ENCODE assay signal across 8 cellular contexts in the genomic region with DNA sequence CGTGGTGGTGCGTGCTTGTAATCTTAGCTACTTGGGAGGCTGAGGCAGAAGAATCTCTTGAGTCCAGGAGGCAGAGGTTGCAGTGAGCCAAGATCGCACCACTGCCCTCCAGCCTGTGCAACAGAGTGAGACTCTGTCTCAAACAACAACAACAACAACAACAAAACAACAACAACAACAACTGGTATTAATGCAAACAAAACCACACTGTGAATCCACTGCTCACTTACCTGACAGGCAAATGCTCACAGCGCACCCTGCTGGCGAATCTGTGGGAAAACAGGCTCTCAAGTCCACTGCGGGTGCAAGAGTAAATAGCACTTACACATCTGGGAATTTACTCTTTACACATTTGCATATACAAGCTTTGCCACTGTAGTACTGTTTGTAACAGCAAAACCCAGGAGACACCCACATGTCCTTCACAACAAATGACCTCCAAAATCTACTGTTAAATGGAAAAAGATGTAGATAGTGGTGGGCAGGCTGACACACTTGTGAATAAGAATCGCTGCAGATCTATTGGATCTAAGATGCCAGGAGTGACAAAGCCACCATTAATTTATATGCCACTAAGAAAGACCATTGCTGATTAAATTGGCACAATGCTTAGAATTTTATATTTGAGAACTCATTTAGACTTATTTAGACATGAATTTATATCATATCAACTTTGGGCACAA. TPM values are rescaled to one million over a fixed set of nuclear protein-coding genes. Genes with fewer than 3 reads are reported as not detected.
DNase-seq lines count a peak whose midpoint lies in the region; ATAC-seq and TF ChIP-seq lines count a peak whose summit lies in the region.

No MANE protein-coding gene starts in this region.

- peaks cover 13% of the 10 kb centered on the region for H3K4me1 ChIP-seq in mammary epithelial cell (ENCODE audit: insufficient read depth, low read length)

- peak; percentile 93 for DNase-seq in Ammon's horn (ENCODE audit: low spot score)
- DNase-seq in NCI-H2196 treated with DMSO at 0.1 percent for 48 hours (lab: John Stamatoyannopoulos, UW; ENCODE audit: unreplicated experiment) = peak; percentile 59
- DNase-seq in activated B cell treated with CpG ODN at 0.5 μM for 24 hours = peak; percentile 57
- peak; percentile 57 for DNase-seq in mammary epithelial cell
- peak; percentile 82 for DNase-seq in islet precursor cell
- peak; percentile 46 to 69 (median 59) for DNase-seq in stimulated activated CD4-positive, alpha-beta T cell treated with anti-CD3 and anti-CD28 coated beads, Interleukin-1b, Interleukin-23, amount 100 ng/mL, for 24 hours (ENCODE audit: low read depth in 4 of 4, low spot score in 1 of 4)

- H3K9me3 Mint-ChIP-seq in activated B cell treated with CpG ODN at 0.5 μM for 24 hours = no peaks in the 10 kb centered on the region

- no peaks in the 10 kb centered on the region for H3K9me3 ChIP-seq in mammary epithelial cell (replicated peaks; ENCODE audit: insufficient read depth, low read length)

- H3K27ac ChIP-seq in mammary epithelial cell (ENCODE audit: insufficient read depth, low read depth, low read length) = no peak overlapping the region

- no peaks in the 10 kb centered on the region for H3K36me3 ChIP-seq in mammary epithelial cell (ENCODE audit: insufficient read depth, low read length)

- no peaks in the 10 kb centered on the region for H3K27me3 ChIP-seq in mammary epithelial cell (ENCODE audit: insufficient read depth, low read length)

- no peak overlapping the region for H3K4me3 Mint-ChIP-seq in activated B cell treated with CpG ODN at 0.5 μM for 24 hours

- BruUV-seq in mammary epithelial cell (replicated peaks; lab: Mats Ljungman, UMichigan) = no TSS peak

- peaks cover 34% of the 10 kb centered on the region for H3K4me1 Mint-ChIP-seq in activated B cell treated with CpG ODN at 0.5 μM for 24 hours

- no peak overlapping the region for H3K4me3 ChIP-seq in mammary epithelial cell (replicated peaks in 1 of 3; ENCODE audit: insufficient read depth in 1 of 3, low read depth in 2 of 3, low read length in 3 of 3)

- in situ Hi-C loops in mammary epithelial cell (cut with MboI; ENCODE audit: low sequenced_read_pairs in 2 of 2) = loop anchor here in 1 of 2 donors (5.0 kb wide), 1 partner anchor 125 kb away; no protein-coding TSS in a partner anchor

- H2AFZ ChIP-seq in mammary epithelial cell (ENCODE audit: low read depth, low read length) = no peak overlapping the region

- no peaks in the 10 kb centered on the region for H3K79me2 ChIP-seq in mammary epithelial cell (ENCODE audit: insufficient read depth, low read length)

- TF ChIP-seq CTCF in activated B cell treated with CpG ODN at 0.5 μM for 24 hours (IDR thresholded peaks at IDR 0.05) = peak; percentile 81
- TF ChIP-seq CTCF in mammary epithelial cell (conservative IDR thresholded peaks at IDR 0.05 in 1 of 2, IDR thresholded peaks at IDR 0.05 in 1 of 2; ENCODE audit: extremely low read depth in 1 of 2, insufficient read depth in 1 of 2, low read depth in 1 of 2, low read length in 2 of 2) = peak; percentile 85 to 93

- no peaks in the 10 kb centered on the region for H3K27me3 Mint-ChIP-seq in activated B cell treated with CpG ODN at 0.5 μM for 24 hours

- intact Hi-C loops in activated B cell treated with CpG ODN at 0.5 μM for 24 hours (cut with micrococcal nuclease) = loop anchor here (1.0 to 5.0 kb wide), 6 partner anchors 44 to 225 kb away; a partner anchor contains a TSS
- intact Hi-C loops in mammary epithelial cell (cut with micrococcal nuclease) = loop anchor here (1.0 to 5.0 kb wide), 8 partner anchors 21 to 621 kb away; a partner anchor contains a TSS

- H3K36me3 Mint-ChIP-seq in activated B cell treated with CpG ODN at 0.5 μM for 24 hours (ENCODE audit: low read depth) = peaks cover 25% of the 10 kb centered on the region

- dilution Hi-C loops in mammary epithelial cell (cut with HindIII; ENCODE audit: low sequenced_read_pairs) = loop anchor here (5.0 kb wide), 1 partner anchor 45 kb away; a partner anchor contains a TSS

- H3K27ac Mint-ChIP-seq in activated B cell treated with CpG ODN at 0.5 μM for 24 hours = no peak overlapping the region

- H3K9ac ChIP-seq in mammary epithelial cell (ENCODE audit: insufficient read depth, low read length) = no peak overlapping the region

- CTCF ChIA-PET in activated B cell treated with CpG ODN at 0.5 μM for 24 hours (lab: Charles Lee) (interaction anchor here (0.6 to 6.5 kb wide), 16 partner anchors 10 to 132 kb away, joined by 3 to 59 read pairs (median 4); a partner anchor contains a TSS), mammary epithelial cell (lab: Charles Lee; ENCODE audit: low non-redundant PET) (interaction anchor here (0.6 kb wide), 1 partner anchor 39 kb away, joined by 6 read pairs; no protein-coding TSS in a partner anchor)

- ATAC-seq in GM21619 (IDR thresholded peaks at IDR 0.05; ENCODE audit: unreplicated experiment) = peak; percentile 49
- peak; percentile 59 for ATAC-seq in activated B cell treated with CpG ODN at 0.5 μM for 24 hours (ENCODE audit: low read depth)
- no peak for ATAC-seq in GM21528 (IDR thresholded peaks at IDR 0.05; ENCODE audit: low FRiP score, unreplicated experiment)

- H4K20me1 ChIP-seq in mammary epithelial cell (ENCODE audit: insufficient read depth, low read length) = no peaks in the 10 kb centered on the region

- no peak overlapping the region for H3K4me2 ChIP-seq in mammary epithelial cell (ENCODE audit: insufficient read depth, low read depth, low read length)

- POLR2A ChIA-PET in activated B cell treated with CpG ODN at 0.5 μM for 24 hours (lab: Charles Lee) = interaction anchor here (1.2 to 1.5 kb wide), 2 partner anchors 29 to 46 kb away, joined by 3 to 5 read pairs; a partner anchor contains a TSS

- WGBS in mammary epithelial cell (ENCODE audit: low coverage, missing lambda C conversion rate) = 56% methylated on average over 7 of the region's 7 CpGs

RNA-seq across cellular contexts. Expression of a gene that starts 29.3 kb away (rescaled TPM):
- total RNA-seq in activated B cell treated with CpG ODN at 0.5 μM for 24 hours (81.7 and 89.4 TPM in 2 replicates), mammary epithelial cell (100 to 1,000 TPM in 1 of 2 donors, 10 to 100 TPM in 1; 46.3 to 105 TPM)
- 29.6 TPM for polyA plus RNA-seq in mammary epithelial cell
- 73.3 TPM for polyA minus RNA-seq in mammary epithelial cell

RNA-seq across cellular contexts. Expression of a gene that starts 44.5 kb away (rescaled TPM):
- 128 and 134 TPM in 2 replicates for total RNA-seq in activated B cell treated with CpG ODN at 0.5 μM for 24 hours
- 100 to 1,000 TPM; 139 to 425 TPM for total RNA-seq in mammary epithelial cell
- polyA plus RNA-seq in mammary epithelial cell = 522 TPM
- 1,454 TPM for polyA minus RNA-seq in mammary epithelial cell

RNA-seq across cellular contexts. Expression of a gene that starts 53.9 kb away (rescaled TPM):
- not detected in 2 replicates for total RNA-seq in activated B cell treated with CpG ODN at 0.5 μM for 24 hours
- total RNA-seq in mammary epithelial cell = 1 to 10 TPM in 1 of 2 donors, under 1 TPM in 1; 0.33 to 5.5 TPM
- 2.4 TPM for polyA plus RNA-seq in mammary epithelial cell
- 18.5 TPM for polyA minus RNA-seq in mammary epithelial cell
